In the genomic region with DNA sequence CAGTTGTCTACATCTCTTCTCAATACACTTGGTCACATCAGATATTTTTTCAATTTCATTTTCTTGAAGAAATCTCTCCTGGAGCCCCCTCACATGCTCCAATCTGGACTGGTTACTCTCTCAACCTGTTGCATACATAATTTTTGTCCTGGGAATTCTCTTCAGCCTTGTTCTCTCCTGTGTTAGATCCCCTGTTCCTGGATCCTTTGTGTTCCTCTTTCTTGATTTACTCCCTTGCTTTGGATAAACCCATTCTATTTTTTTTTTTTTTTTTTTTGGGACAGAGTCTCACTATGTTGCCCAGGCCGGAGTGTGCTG, we compare ENCODE assay signal across 32 cellular contexts.
"Had no signal": no experiment of that assay in that cellular context is flagged by ENCODE, and none has a peak within 500 bp of the region (broad histone marks: within the 10 kb centered on the region; RNA-seq: fewer than 3 reads in every experiment).

No MANE protein-coding gene starts in this region.

- H3K27ac ChIP-seq: adrenal gland, breast epithelium, cardiac muscle cell, colonic mucosa, epithelial cell of prostate, esophagus squamous epithelium had no signal

- H3K27me3 ChIP-seq: adrenal gland, breast epithelium, cardiac muscle cell, colonic mucosa, esophagus squamous epithelium had no signal

- FAIRE-seq: endometrium, endothelial cell of umbilical vein, frontal cortex had no signal

- H3K27me3 Mint-ChIP-seq: activated CD4-positive, alpha-beta memory T cell treated with anti-CD3 and anti-CD28 coated beads for 36 hours; activated CD4-positive, alpha-beta T cell treated with anti-CD3 and anti-CD28 coated beads for 36 hours; activated CD4-positive, alpha-beta T cell treated with anti-CD3 and anti-CD28 coated beads, Interleukin-2, amount 10 ng/mL, durations not matched to agents 24 days and 14 days; activated CD8-positive, alpha-beta memory T cell treated with anti-CD3 and anti-CD28 coated beads, Interleukin-2, amount 10 ng/mL, durations not matched to agents 7 days and 5 days; activated naive CD8-positive, alpha-beta T cell treated with anti-CD3 and anti-CD28 coated beads for 36 hours; activated naive CD8-positive, alpha-beta T cell treated with anti-CD3 and anti-CD28 coated beads, Interleukin-2, amount 50 U/mL, for 24 hours; brain had no signal

- H3K9me3 ChIP-seq: adrenal gland, breast epithelium, colonic mucosa, esophagus squamous epithelium had no signal

- H3K4me3 Mint-ChIP-seq: activated CD4-positive, alpha-beta memory T cell treated with anti-CD3 and anti-CD28 coated beads for 36 hours; activated CD4-positive, alpha-beta T cell treated with anti-CD3 and anti-CD28 coated beads for 36 hours; activated CD4-positive, alpha-beta T cell treated with anti-CD3 and anti-CD28 coated beads, Interleukin-2, amount 10 ng/mL, durations not matched to agents 24 days and 14 days; activated CD8-positive, alpha-beta memory T cell treated with anti-CD3 and anti-CD28 coated beads, Interleukin-2, amount 10 ng/mL, durations not matched to agents 7 days and 5 days; activated CD8-positive, alpha-beta T cell treated with anti-CD3 and anti-CD28 coated beads, Interleukin-2, amount 10 ng/mL, durations not matched to agents 7 days and 5 days; activated naive CD8-positive, alpha-beta T cell treated with anti-CD3 and anti-CD28 coated beads for 36 hours; activated naive CD8-positive, alpha-beta T cell treated with anti-CD3 and anti-CD28 coated beads, Interleukin-2, amount 50 U/mL, for 24 hours; brain had no signal

- DNase-seq: activated CD4-positive, alpha-beta memory T cell treated with anti-CD3 and anti-CD28 coated beads for 36 hours; activated CD4-positive, alpha-beta T cell treated with anti-CD3 and anti-CD28 coated beads for 36 hours; activated CD4-positive, alpha-beta T cell treated with anti-CD3 and anti-CD28 coated beads, Interleukin-2, amount 10 ng/mL, durations not matched to agents 24 days and 14 days; activated CD4-positive, CD25-positive, alpha-beta regulatory T cell; activated CD4-positive, CD25-positive, alpha-beta regulatory T cell treated with anti-CD3 and anti-CD28 coated beads, Interleukin-2, amount 50 U/mL, for 72 hours; activated CD8-positive, alpha-beta memory T cell treated with anti-CD3 and anti-CD28 coated beads, Interleukin-2, amount 10 ng/mL, durations not matched to agents 7 days and 5 days; activated CD8-positive, alpha-beta memory T cell treated with anti-CD3 and anti-CD28 coated beads, Interleukin-2, amount 50 U/mL, for 4 hours; activated CD8-positive, alpha-beta T cell treated with anti-CD3 and anti-CD28 coated beads, Interleukin-2, amount 10 ng/mL, durations not matched to agents 7 days and 5 days; activated gamma-delta T cell; activated naive CD4-positive, alpha-beta T cell treated with anti-CD3 and anti-CD28 coated beads, Interleukin-2, amount 50 U/mL, for 16 hours; activated naive CD4-positive, alpha-beta T cell treated with Interleukin-2 at 50 U/mL for 16 hours; activated naive CD8-positive, alpha-beta T cell treated with anti-CD3 and anti-CD28 coated beads for 36 hours; activated naive CD8-positive, alpha-beta T cell treated with anti-CD3 and anti-CD28 coated beads, Interleukin-2, amount 50 U/mL, for 24 hours; activated T-cell treated with anti-CD3 and anti-CD28 coated beads, Interleukin-2, amount 50 U/mL, for 1 hour; activated T-cell treated with anti-CD3 and anti-CD28 coated beads, Interleukin-2, amount 50 U/mL, for 48 hours; adrenal gland; amygdala; aorta; central memory CD4-positive, alpha-beta T cell; cerebellar nuclear complex; colonic mucosa; effector CD8-positive, alpha-beta T cell; esophagus squamous epithelium; head of caudate nucleus; T-helper 2 cell had no signal

- H3K27ac Mint-ChIP-seq: activated CD4-positive, alpha-beta memory T cell treated with anti-CD3 and anti-CD28 coated beads for 36 hours; activated CD4-positive, alpha-beta T cell treated with anti-CD3 and anti-CD28 coated beads for 36 hours; activated CD4-positive, alpha-beta T cell treated with anti-CD3 and anti-CD28 coated beads, Interleukin-2, amount 10 ng/mL, durations not matched to agents 24 days and 14 days; activated CD8-positive, alpha-beta memory T cell treated with anti-CD3 and anti-CD28 coated beads, Interleukin-2, amount 10 ng/mL, durations not matched to agents 7 days and 5 days; activated CD8-positive, alpha-beta T cell treated with anti-CD3 and anti-CD28 coated beads, Interleukin-2, amount 10 ng/mL, durations not matched to agents 7 days and 5 days; activated naive CD8-positive, alpha-beta T cell treated with anti-CD3 and anti-CD28 coated beads for 36 hours; activated naive CD8-positive, alpha-beta T cell treated with anti-CD3 and anti-CD28 coated beads, Interleukin-2, amount 50 U/mL, for 24 hours; brain had no signal

- H3K36me3 Mint-ChIP-seq: activated naive CD8-positive, alpha-beta T cell treated with anti-CD3 and anti-CD28 coated beads for 36 hours had no signal

- H3K4me3 ChIP-seq: adrenal gland, breast epithelium, cardiac muscle cell, colonic mucosa, esophagus squamous epithelium had no signal

- ATAC-seq: activated CD8-positive, alpha-beta memory T cell treated with anti-CD3 and anti-CD28 coated beads, Interleukin-2, amount 10 ng/mL, durations not matched to agents 7 days and 5 days; activated CD8-positive, alpha-beta T cell treated with anti-CD3 and anti-CD28 coated beads, Interleukin-2, amount 10 ng/mL, durations not matched to agents 7 days and 5 days; activated naive CD8-positive, alpha-beta T cell treated with anti-CD3 and anti-CD28 coated beads, Interleukin-2, amount 50 U/mL, for 24 hours had no signal

- H3K9me3 Mint-ChIP-seq: activated CD4-positive, alpha-beta memory T cell treated with anti-CD3 and anti-CD28 coated beads for 36 hours; activated CD4-positive, alpha-beta T cell treated with anti-CD3 and anti-CD28 coated beads, Interleukin-2, amount 10 ng/mL, durations not matched to agents 24 days and 14 days; activated naive CD8-positive, alpha-beta T cell treated with anti-CD3 and anti-CD28 coated beads for 36 hours; activated naive CD8-positive, alpha-beta T cell treated with anti-CD3 and anti-CD28 coated beads, Interleukin-2, amount 50 U/mL, for 24 hours had no signal

- H3K4me1 ChIP-seq: breast epithelium, colonic mucosa, esophagus squamous epithelium had no signal

- H3K4me1 Mint-ChIP-seq: brain had no signal

- H3K36me3 ChIP-seq: adrenal gland, breast epithelium, cardiac muscle cell, colonic mucosa had no signal
